ENCODE assay signal across 18 cellular contexts in the genomic region with DNA sequence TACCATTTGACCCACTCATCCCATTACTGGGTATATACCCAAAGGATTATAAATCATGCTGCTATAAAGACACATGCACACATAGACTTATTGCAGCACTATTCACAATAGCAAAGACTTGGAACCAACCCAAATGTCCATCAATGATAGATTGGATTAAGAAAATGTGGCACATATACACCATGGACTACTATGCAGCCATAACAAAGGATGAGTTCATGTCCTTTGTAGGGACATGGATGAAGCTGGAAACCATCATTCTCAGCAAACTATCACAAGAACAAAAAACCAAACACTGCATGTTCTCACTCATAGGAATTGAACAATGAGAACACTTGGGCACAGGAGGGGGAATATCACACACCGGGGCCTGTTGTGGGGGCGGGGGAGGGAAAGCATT. TPM values are rescaled to one million over a fixed set of nuclear protein-coding genes. Genes with fewer than 3 reads are reported as not detected.
"Had no signal": no experiment of that assay in that cellular context is flagged by ENCODE, and none has a peak within 500 bp of the region (broad histone marks: within the 10 kb centered on the region; RNA-seq: fewer than 3 reads in every experiment).

No MANE protein-coding gene starts in this region.

RNA-seq across cellular contexts. Expression of gene SLC17A8, which starts 14.0 kb away (rescaled TPM):
- total RNA-seq: activated naive CD4-positive, alpha-beta T cell treated with anti-CD3 and anti-CD28 coated beads for 36 hours; activated naive CD4-positive, alpha-beta T cell treated with anti-CD3 and anti-CD28 coated beads, Interleukin-2, amount 50 U/mL, for 72 hours; activated naive CD8-positive, alpha-beta T cell treated with anti-CD3 and anti-CD28 coated beads for 36 hours; activated naive CD8-positive, alpha-beta T cell treated with anti-CD3 and anti-CD28 coated beads, Interleukin-2, amount 10 ng/mL, durations not matched to agents 7 days and 5 days; activated T-cell treated with anti-CD3 and anti-CD28 coated beads, Interleukin-2, amount 50 U/mL, for 4 hours; activated T-cell treated with anti-CD3 and anti-CD28 coated beads, Interleukin-2, amount 50 U/mL, for 72 hours; activated T-helper 1 cell treated with anti-CD3 and anti-CD28 coated beads, Interleukin-12 subunit alpha, Interleukin-12 subunit beta, Interleukin-2, Interleukin-4 antibody, amounts not matched to agents 30 ng/mL and 10 ng/mL and 1 ng/mL, durations not matched to agents 14 hours and 24 hours and 36 hours; activated T-helper 17 cell treated with anti-CD3 and anti-CD28 coated beads, Interleukin-2, amount 50 U/mL, for 72 hours; activated T-helper 2 cell treated with anti-CD3 and anti-CD28 coated beads, Interferon-gamma antibody, Interleukin-2, Interleukin-4, amounts not matched to agents 10 μg/mL and 5 μg/mL and 100 μg/mL, durations not matched to agents 14 hours and 24 hours and 36 hours; aorta; ascending aorta; astrocyte; body of pancreas; breast epithelium; bronchial epithelial cell; cardiac muscle cell; cardiac septum; chondrocyte had no signal
- polyA plus RNA-seq: aorta, cardiac muscle cell had no signal
